1 cellular context compared by ENCODE assay signal in genomic region chrX:155070975-155071693, GRCh38.
A peak's percentile ranks its signal among the peaks of the same experiment; 100 is the strongest.
TF ChIP-seq lines count a peak whose summit lies in the region.

BRCC3 (plus strand) TSS chrX:155071508; CDS start chrX:155071528, 20 bp downstream.
CMC4 (minus strand) TSS chrX:155071136; CDS start chrX:155064023, 7,113 bp downstream.
MTCP1 (minus strand) TSS chrX:155071136; CDS start chrX:155066010, 5,126 bp downstream.

TF ChIP-seq in HEK293, 187 proteins besides CTCF, POLR2A, EP300 and RAD21 (continued from another document and continues in another):
- TF ChIP-seq ZNF830 (tag by site-specific recombination; IDR thresholded peaks at IDR 0.05; ENCODE audit: low read depth), result no peak
- no peak for TF ChIP-seq ZNF26 (tag by site-specific recombination; IDR thresholded peaks at IDR 0.05)
- TF ChIP-seq KLF10 (tag by site-specific recombination; IDR thresholded peaks at IDR 0.05), result peak; percentile 35; the same call in 1 of the 2 replicates
- TF ChIP-seq ZFHX2 (tag by site-specific recombination; conservative IDR thresholded peaks at IDR 0.05), result no peak; the same call in 1 of the 2 replicates
- no peak for TF ChIP-seq ZNF529 (tag by site-specific recombination; IDR thresholded peaks at IDR 0.05; ENCODE audit: insufficient replicate concordance)
- no peak for TF ChIP-seq GLI4 (tag by site-specific recombination; IDR thresholded peaks at IDR 0.05)
- TF ChIP-seq ZNF324 (tag by site-specific recombination; IDR thresholded peaks at IDR 0.05), result peak; percentile 53; the same call in 1 of the 2 replicates
- no peak for TF ChIP-seq ZNF785 (tag by site-specific recombination; IDR thresholded peaks at IDR 0.05)
- TF ChIP-seq ZNF140 (tag by site-specific recombination; IDR thresholded peaks at IDR 0.05), result no peak
- peak; percentile 21; the same call in 1 of the 2 replicates for TF ChIP-seq REST (tag by site-specific recombination; IDR thresholded peaks at IDR 0.05)
- no peak for TF ChIP-seq ZNF544 (tag by site-specific recombination; IDR thresholded peaks at IDR 0.05)
- peak; percentile 96 for TF ChIP-seq ZNF223 (tag by site-specific recombination; IDR thresholded peaks at IDR 0.05)
- TF ChIP-seq ZNF600 (tag by site-specific recombination; IDR thresholded peaks at IDR 0.05), result peak; percentile 65
- no peak for TF ChIP-seq ZNF266 (tag by site-specific recombination; IDR thresholded peaks at IDR 0.05; ENCODE audit: low read depth)
- no peak for TF ChIP-seq ATF2 (tag by site-specific recombination; IDR thresholded peaks at IDR 0.05; ENCODE audit: low read depth)
- no peak for TF ChIP-seq TSHZ1 (tag by site-specific recombination; IDR thresholded peaks at IDR 0.05; ENCODE audit: borderline replicate concordance)
- peak; percentile 52; the same call in 1 of the 2 replicates for TF ChIP-seq ZNF660 (tag by site-specific recombination; IDR thresholded peaks at IDR 0.05)
- no peak for TF ChIP-seq ZNF16 (tag by site-specific recombination; IDR thresholded peaks at IDR 0.05; ENCODE audit: low read depth)
- peak; percentile 77 for TF ChIP-seq PRDM10 (tag by site-specific recombination; IDR thresholded peaks at IDR 0.05)
- TF ChIP-seq SETDB1 (IDR thresholded peaks at IDR 0.05; ENCODE audit: insufficient read length, low read length), result no peak
- no peak for TF ChIP-seq ZNF169 (tag by site-specific recombination; IDR thresholded peaks at IDR 0.05)
- TF ChIP-seq PRDM6 (tag by site-specific recombination; IDR thresholded peaks at IDR 0.05), result no peak
- TF ChIP-seq ZNF341 (tag by site-specific recombination; IDR thresholded peaks at IDR 0.05; ENCODE audit: low read depth), result no peak
- no peak for TF ChIP-seq ZNF624 (tag by site-specific recombination; IDR thresholded peaks at IDR 0.05)
- TF ChIP-seq OVOL3 (tag by site-specific recombination; IDR thresholded peaks at IDR 0.05), result no peak
- TF ChIP-seq ZNF518A (tag by site-specific recombination; conservative IDR thresholded peaks at IDR 0.05; ENCODE audit: low read depth), result no peak
- TF ChIP-seq ZNF280C (tag by site-specific recombination; IDR thresholded peaks at IDR 0.05), result no peak
- no peak for TF ChIP-seq ZNF658 (tag by site-specific recombination; IDR thresholded peaks at IDR 0.05)
- no peak for TF ChIP-seq ZNF777 (tag by site-specific recombination; IDR thresholded peaks at IDR 0.05; ENCODE audit: borderline replicate concordance)
